In the genomic region with DNA sequence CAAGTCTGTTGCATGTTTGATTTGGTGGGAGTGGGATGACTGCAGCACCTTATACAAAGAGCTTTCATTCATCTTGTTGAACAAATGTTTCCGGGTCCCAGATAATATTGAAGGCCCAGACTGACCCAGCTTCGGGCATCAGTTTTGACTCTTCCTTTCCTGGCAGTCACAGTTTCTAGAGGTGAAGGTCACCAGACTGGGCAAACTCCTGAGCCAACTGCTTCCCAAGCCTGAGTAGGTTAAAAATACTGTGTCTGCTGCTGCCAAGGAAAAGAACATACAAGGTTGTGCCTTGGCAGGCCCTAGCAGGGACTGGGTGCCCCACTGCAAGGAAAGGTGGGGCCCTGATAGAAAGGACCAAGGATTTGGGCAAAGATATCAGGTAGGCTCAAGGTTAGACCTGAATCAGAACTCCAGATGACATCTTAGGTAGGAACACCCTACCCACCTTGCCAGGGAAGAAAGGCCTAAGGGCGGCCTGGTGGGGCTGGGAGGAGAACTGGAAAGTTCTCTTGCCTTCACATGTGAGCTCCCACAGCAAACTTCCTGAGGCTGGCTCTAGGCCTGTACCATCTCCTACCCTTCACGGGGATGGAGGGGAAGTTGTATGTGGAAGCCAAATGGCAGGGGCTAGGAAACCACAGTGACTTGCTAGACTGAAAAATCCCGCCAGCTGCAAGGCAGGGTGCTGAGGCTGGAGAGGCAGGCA, we compare ENCODE assay signal across 14 cellular contexts. TPM values are rescaled to one million over a fixed set of nuclear protein-coding genes. Genes with fewer than 3 reads are reported as not detected.
A peak's percentile ranks its signal among the peaks of the same experiment; 100 is the strongest.
DNase-seq lines count a peak whose midpoint lies in the region; ATAC-seq and TF ChIP-seq lines count a peak whose summit lies in the region.
"Had no signal": no experiment of that assay in that cellular context is flagged by ENCODE, and none has a peak within 500 bp of the region (broad histone marks: within the 10 kb centered on the region; RNA-seq: fewer than 3 reads in every experiment).

No MANE protein-coding gene starts in this region.

- peaks cover 8% of the 10 kb centered on the region for H3K9me3 Mint-ChIP-seq in glutamatergic neuron (ENCODE audit: unreplicated experiment)
- H3K9me3 Mint-ChIP-seq: CD4-positive, alpha-beta T cell had no signal

- no peak overlapping the region for H3K27ac Mint-ChIP-seq in glutamatergic neuron (ENCODE audit: unreplicated experiment)
- H3K27ac Mint-ChIP-seq: CD4-positive, alpha-beta T cell had no signal

- TF ChIP-seq CTCF in RWPE2 (IDR thresholded peaks at IDR 0.05; ENCODE audit: poor library complexity, severe bottlenecking) = no peak
- no peak for TF ChIP-seq CTCF in gastrocnemius medialis (IDR thresholded peaks at IDR 0.05 in 4 of 5, conservative IDR thresholded peaks at IDR 0.05 in 1 of 5)
- no peak for TF ChIP-seq CTCF in glutamatergic neuron (IDR thresholded peaks at IDR 0.05; ENCODE audit: partially characterized antibody, unreplicated experiment)

- in situ Hi-C loops in gastrocnemius medialis (cut with MboI; ENCODE audit: low sequenced_read_pairs in 4 of 4) = no loop called here

- peaks cover 2% of the 10 kb centered on the region for H3K27me3 Mint-ChIP-seq in glutamatergic neuron (ENCODE audit: unreplicated experiment)
- H3K27me3 Mint-ChIP-seq: CD4-positive, alpha-beta T cell had no signal

- ATAC-seq in RWPE2 (ENCODE audit: low read depth) (no peak), left ventricle myocardium superior (peak; percentile 43), gastrocnemius medialis (peak; percentile 48 to 74), GM21528 (IDR thresholded peaks at IDR 0.05; ENCODE audit: low FRiP score, unreplicated experiment) (no peak)

- no peaks in the 10 kb centered on the region; the same call in 1 of the 2 replicates for H3K27me3 ChIP-seq in H7 (ENCODE audit: control insufficient read depth, insufficient read depth, low read length)
- no peaks in the 10 kb centered on the region for H3K27me3 ChIP-seq in RWPE2 (ENCODE audit: insufficient read depth, poor library complexity, severe bottlenecking)
- no peaks in the 10 kb centered on the region for H3K27me3 ChIP-seq in gastrocnemius medialis
- no peaks in the 10 kb centered on the region for H3K27me3 ChIP-seq in effector memory CD4-positive, alpha-beta T cell (replicated peaks; ENCODE audit: control insufficient read depth, insufficient read depth, low read length, poor library complexity, severe bottlenecking)

- intact Hi-C loops in left ventricle myocardium superior (cut with micrococcal nuclease) (no loop called here), gastrocnemius medialis (cut with DNase I; ENCODE audit: low total_unique reads) (no loop called here)

- H3K4me1 Mint-ChIP-seq in glutamatergic neuron (ENCODE audit: low read depth, unreplicated experiment) = peaks cover 5% of the 10 kb centered on the region

- no peaks in the 10 kb centered on the region for H3K9me3 ChIP-seq in RWPE2 (ENCODE audit: severe bottlenecking)
- H3K9me3 ChIP-seq in gastrocnemius medialis = no peaks in the 10 kb centered on the region
- H3K9me3 ChIP-seq in effector memory CD4-positive, alpha-beta T cell (ENCODE audit: control insufficient read depth, low read length) = no peaks in the 10 kb centered on the region

- H3K4me3 Mint-ChIP-seq in glutamatergic neuron (ENCODE audit: unreplicated experiment) = no peak overlapping the region

- peaks cover 12% of the 10 kb centered on the region for H3K36me3 ChIP-seq in H7 (replicated peaks; ENCODE audit: control insufficient read depth, insufficient read depth, low read length)
- peaks cover 38% of the 10 kb centered on the region for H3K36me3 ChIP-seq in RWPE2 (ENCODE audit: low read depth)
- H3K36me3 ChIP-seq in gastrocnemius medialis = peaks cover 0 to 31% of the 10 kb centered on the region in 2 donors
- peaks cover 21% of the 10 kb centered on the region for H3K36me3 ChIP-seq in effector memory CD4-positive, alpha-beta T cell (ENCODE audit: control insufficient read depth, insufficient read depth, low read length)

- no peaks in the 10 kb centered on the region for H3K36me3 Mint-ChIP-seq in glutamatergic neuron (ENCODE audit: unreplicated experiment)

- peak; percentile 10 for DNase-seq in H7
- DNase-seq in RWPE2 (ENCODE audit: low spot score) = no peak
- DNase-seq in left ventricle myocardium superior = no peak
- DNase-seq in gastrocnemius medialis = peak; percentile 42 to 82
- no peak for DNase-seq in activated CD4-positive, alpha-beta T cell treated with anti-CD3 and anti-CD28 coated beads, Interleukin-2, amount 50 U/mL, for 4 hours
- DNase-seq in effector memory CD4-positive, alpha-beta T cell = no peak
- DNase-seq in glutamatergic neuron = no peak
- DNase-seq: activated CD4-positive, CD25-positive, alpha-beta regulatory T cell treated with anti-CD3 and anti-CD28 coated beads, Interleukin-2, amount 50 U/mL, for 72 hours; activated naive CD4-positive, alpha-beta T cell; CD4-positive, alpha-beta T cell; cerebellar nuclear complex; NCI-H226; SHP77 had no signal

- no peak overlapping the region for H3K4me3 ChIP-seq in H7 (ENCODE audit: insufficient read depth, low read depth, low read length)
- no peak overlapping the region for H3K4me3 ChIP-seq in RWPE2 (ENCODE audit: severe bottlenecking)
- H3K4me3 ChIP-seq in gastrocnemius medialis = no peak overlapping the region
- no peak overlapping the region for H3K4me3 ChIP-seq in effector memory CD4-positive, alpha-beta T cell (ENCODE audit: insufficient read depth, low read depth, low read length, poor library complexity, severe bottlenecking)

- TF ChIP-seq POLR2A in gastrocnemius medialis (IDR thresholded peaks at IDR 0.05) = no peak

- H3K27ac ChIP-seq in RWPE2 (ENCODE audit: poor library complexity, severe bottlenecking) = peak overlapping the region; percentile 36
- peak overlapping the region; percentile 66 to 96 (median 84) for H3K27ac ChIP-seq in gastrocnemius medialis
- no peak overlapping the region for H3K27ac ChIP-seq in effector memory CD4-positive, alpha-beta T cell (ENCODE audit: insufficient read depth, low read length, poor library complexity, severe bottlenecking)

- H3K4me1 ChIP-seq in RWPE2 (ENCODE audit: insufficient read depth, poor library complexity, severe bottlenecking) (no peaks in the 10 kb centered on the region), gastrocnemius medialis (peaks cover 43 to 48% of the 10 kb centered on the region in 2 donors)
- H3K4me1 ChIP-seq in effector memory CD4-positive, alpha-beta T cell (ENCODE audit: control insufficient read depth, insufficient read depth, low read length, poor library complexity, severe bottlenecking) = peaks cover 6% of the 10 kb centered on the region

RNA-seq across cellular contexts. Expression of gene KAT8, which starts 4.6 kb away (rescaled TPM):
- 61.7 and 77.2 TPM in 2 replicates for total RNA-seq in H7 (2014; rRNA removed; shearing (Covaris generic))
- 77.4 TPM for total RNA-seq in left ventricle myocardium superior
- 100 to 1,000 TPM in 1 of 4 donors, 10 to 100 TPM in 3; 44.3 to 102 (median 54.3) TPM for total RNA-seq in gastrocnemius medialis
- total RNA-seq in glutamatergic neuron (ENCODE audit: unreplicated experiment) = 61.2 TPM

RNA-seq across cellular contexts. Expression of gene BCKDK, which starts 4.7 kb away (rescaled TPM):
- total RNA-seq in H7 (2014; rRNA removed; shearing (Covaris generic)) = 52.7 and 64.0 TPM in 2 replicates
- total RNA-seq in left ventricle myocardium superior (90.5 TPM), gastrocnemius medialis (10 to 100 TPM; 24.7 to 68.9 (median 50.9) TPM), glutamatergic neuron (ENCODE audit: unreplicated experiment) (62.4 TPM)

RNA-seq across cellular contexts. Expression of gene VKORC1, which starts 18.3 kb away (rescaled TPM):
- 127 and 135 TPM in 2 replicates for total RNA-seq in H7 (2014; rRNA removed; shearing (Covaris generic))
- 39.9 TPM for total RNA-seq in left ventricle myocardium superior
- total RNA-seq in gastrocnemius medialis = 10 to 100 TPM; 20.1 to 35.9 (median 32.9) TPM
- 152 TPM for total RNA-seq in glutamatergic neuron (ENCODE audit: unreplicated experiment)

RNA-seq across cellular contexts. Expression of gene PRSS8, which starts 22.7 kb away (rescaled TPM):
- 57.1 and 65.4 TPM in 2 replicates for total RNA-seq in H7 (2014; rRNA removed; shearing (Covaris generic))
- total RNA-seq in left ventricle myocardium superior = not detected
- 1 to 10 TPM in 1 of 4 donors, under 1 TPM in 1, not detected in 2; 0.24 to 1.2 TPM for total RNA-seq in gastrocnemius medialis
- total RNA-seq in glutamatergic neuron (ENCODE audit: unreplicated experiment) = not detected
- total RNA-seq: CD4-positive, alpha-beta T cell had no signal

RNA-seq across cellular contexts. Expression of gene PRSS53, which starts 24.1 kb away (rescaled TPM):
- 1.3 and 4.5 TPM in 2 replicates for total RNA-seq in H7 (2014; rRNA removed; shearing (Covaris generic))
- total RNA-seq in left ventricle myocardium superior (0.87 TPM), gastrocnemius medialis (under 1 TPM; 0.07 to 0.75 (median 0.21) TPM), glutamatergic neuron (ENCODE audit: unreplicated experiment) (20.4 TPM)

Comparison
In these comparisons a context has a peak if more than half of its experiments do, and no peak if none do; other contexts are left out.
1. DNase-seq: peak in H7 (single experiment) and gastrocnemius medialis (2 of 2); none in RWPE2 (single experiment), left ventricle myocardium superior (single experiment), activated CD4-positive, alpha-beta T cell treated with anti-CD3 and anti-CD28 coated beads, Interleukin-2, amount 50 U/mL, for 4 hours (0 of 2), effector memory CD4-positive, alpha-beta T cell (0 of 3) and glutamatergic neuron (single experiment).
2. ATAC-seq: peak in left ventricle myocardium superior (single experiment) and gastrocnemius medialis (2 of 2); none in RWPE2 (single experiment) and GM21528 (single experiment).